In genomic region chr2:15548974-15549373, GRCh38 we compare ENCODE assay signal across 27 cellular contexts.
"Had no signal": no experiment of that assay in that cellular context is flagged by ENCODE, and none has a peak within 500 bp of the region (broad histone marks: within the 10 kb centered on the region; RNA-seq: fewer than 3 reads in every experiment).

No MANE protein-coding gene starts in this region.

- H3K9me3 ChIP-seq: stomach, suprapubic skin, testis, thoracic aorta, thyroid gland, tibial artery, tibial nerve, transverse colon, upper lobe of left lung, upper lobe of right lung, uterus, vagina had no signal

- ATAC-seq: stimulated activated effector memory CD8-positive, alpha-beta T cell treated with anti-CD3 and anti-CD28 coated beads, Interleukin-12 subunit alpha, Interleukin-12 subunit beta, amount 100 ng/mL, for 72 hours; stimulated activated memory B cell treated with anti-CD40 and anti-IgM and Interleukin-4, amounts not matched to agents 10 μg/mL and 1 μg/mL and 100 μg/mL, for 72 hours; stimulated activated naive B cell treated with anti-CD40 and anti-IgM and Interleukin-4, amounts not matched to agents 10 μg/mL and 1 μg/mL and 100 μg/mL, for 72 hours; stimulated activated naive CD8-positive, alpha-beta T cell treated with anti-CD3 and anti-CD28 coated beads, Interleukin-15, amount 100 ng/mL, for 72 hours; stimulated activated naive CD8-positive, alpha-beta T cell treated with anti-CD3 and anti-CD28 coated beads, Interleukin-15, Interleukin-2, amounts not matched to agents 100 U/mL and 50 U/mL, for 24 hours; upper lobe of right lung had no signal

- H3K4me1 ChIP-seq: stomach, testis, thyroid gland, tibial artery, tibial nerve, transverse colon, upper lobe of left lung, upper lobe of right lung, uterus, vagina had no signal

- H3K27me3 ChIP-seq: stomach, suprapubic skin, testis, thyroid gland, tibial artery, tibial nerve, transverse colon, upper lobe of left lung, upper lobe of right lung, uterus, vagina had no signal

- FAIRE-seq: urothelium cell line had no signal

- H3K4me3 ChIP-seq: stomach, suprapubic skin, testis, thoracic aorta, thyroid gland, tibial artery, tibial nerve, transverse colon, upper lobe of left lung, upper lobe of right lung, uterus, vagina had no signal

- H3K36me3 ChIP-seq: uterus, vagina had no signal

- H3K27ac ChIP-seq: stomach, suprapubic skin, testis, thoracic aorta, thyroid gland, tibial artery, tibial nerve, transverse colon, upper lobe of left lung, upper lobe of right lung, uterus, vagina had no signal

- DNase-seq: stimulated activated CD4-positive, alpha-beta T cell treated with anti-CD3 and anti-CD28 coated beads, Interleukin-2, amount 100 ng/mL, for 48 hours; stimulated activated CD4-positive, alpha-beta T cell treated with anti-CD3 and anti-CD28 coated beads, Interleukin-4, amount 100 ng/mL, for 1 hour; stimulated activated CD4-positive, alpha-beta T cell treated with anti-CD3 and anti-CD28 coated beads, Interleukin-4, amount 100 ng/mL, for 24 hours; stimulated activated CD4-positive, alpha-beta T cell treated with anti-CD3 and anti-CD28 coated beads, Interleukin-4, amount 100 ng/mL, for 4 hours; stimulated activated CD8-positive, alpha-beta memory T cell treated with anti-CD3 and anti-CD28 coated beads, Interleukin-4, amount 100 ng/mL, for 48 hours; stimulated activated naive B cell treated with anti-CD40 and anti-IgM and Interleukin-4, amounts not matched to agents 10 μg/mL and 1 μg/mL and 100 μg/mL, for 72 hours; stimulated activated naive CD4-positive, alpha-beta T cell; stimulated activated naive CD4-positive, alpha-beta T cell treated with Interleukin-2 at 50 U/mL for 16 hours; stimulated activated naive CD8-positive, alpha-beta T cell treated with anti-CD3 and anti-CD28 coated beads, Interleukin-15, amount 100 ng/mL, for 72 hours; stimulated activated naive CD8-positive, alpha-beta T cell treated with anti-CD3 and anti-CD28 coated beads, Interleukin-15, Interleukin-2, amounts not matched to agents 100 U/mL and 50 U/mL, for 24 hours; stomach; substantia nigra; testis; thyroid gland; tibial artery; transverse colon; trophoblast cell; upper lobe of left lung; upper lobe of right lung; uterus had no signal
